In genomic region chr11:124656759-124657627, GRCh38 we compare ENCODE assay signal across 16 cellular contexts. TPM values are rescaled to one million over a fixed set of nuclear protein-coding genes. Genes with fewer than 3 reads are reported as not detected.
DNase-seq lines count a peak whose midpoint lies in the region; ATAC-seq, FAIRE-seq and TF ChIP-seq lines count a peak whose summit lies in the region.
"Had no signal": no experiment of that assay in that cellular context is flagged by ENCODE, and none has a peak within 500 bp of the region (broad histone marks: within the 10 kb centered on the region; RNA-seq: fewer than 3 reads in every experiment).

No MANE protein-coding gene starts in this region.

- peak overlapping the region; percentile 82 for H3K4me3 Mint-ChIP-seq in neural progenitor cell
- no peak overlapping the region for H3K4me3 Mint-ChIP-seq in activated CD4-positive, alpha-beta T cell treated with anti-CD3 and anti-CD28 coated beads, Interleukin-2, amount 10 ng/mL, durations not matched to agents 7 days and 5 days
- H3K4me3 Mint-ChIP-seq in activated CD8-positive, alpha-beta memory T cell treated with anti-CD3 and anti-CD28 coated beads, Interleukin-2, amount 10 ng/mL, durations not matched to agents 7 days and 5 days, result no peak overlapping the region
- H3K4me3 Mint-ChIP-seq: activated CD4-positive, alpha-beta memory T cell treated with anti-CD3 and anti-CD28 coated beads for 36 hours; activated naive CD4-positive, alpha-beta T cell treated with anti-CD3 and anti-CD28 coated beads for 36 hours; CD4-positive, CD25-positive, alpha-beta regulatory T cell; dendritic cell treated with granulocyte-macrophage colony-stimulating factor and Interleukin-4, amounts not matched to agents 40 ng/mL and 50 ng/mL, for 4 days had no signal

- CTCF ChIA-PET in activated CD4-positive, alpha-beta T cell treated with anti-CD3 and anti-CD28 coated beads, Interleukin-2, amount 10 ng/mL, durations not matched to agents 7 days and 5 days (lab: Charles Lee), result interaction anchor here (1.3 kb wide), 1 partner anchor 179 kb away, joined by 3 read pairs; no protein-coding TSS in a partner anchor
- CTCF ChIA-PET in activated CD8-positive, alpha-beta memory T cell treated with anti-CD3 and anti-CD28 coated beads, Interleukin-2, amount 10 ng/mL, durations not matched to agents 7 days and 5 days (lab: Charles Lee), result no interaction called here

- no peaks in the 10 kb centered on the region for H3K9me3 Mint-ChIP-seq in neural progenitor cell
- H3K9me3 Mint-ChIP-seq in activated CD4-positive, alpha-beta T cell treated with anti-CD3 and anti-CD28 coated beads, Interleukin-2, amount 10 ng/mL, durations not matched to agents 7 days and 5 days, result no peaks in the 10 kb centered on the region
- H3K9me3 Mint-ChIP-seq in activated CD8-positive, alpha-beta memory T cell treated with anti-CD3 and anti-CD28 coated beads, Interleukin-2, amount 10 ng/mL, durations not matched to agents 7 days and 5 days (ENCODE audit: low read depth), result no peaks in the 10 kb centered on the region
- H3K9me3 Mint-ChIP-seq: activated CD4-positive, alpha-beta memory T cell treated with anti-CD3 and anti-CD28 coated beads for 36 hours; activated naive CD4-positive, alpha-beta T cell treated with anti-CD3 and anti-CD28 coated beads for 36 hours; dendritic cell treated with granulocyte-macrophage colony-stimulating factor and Interleukin-4, amounts not matched to agents 40 ng/mL and 50 ng/mL, for 4 days had no signal

- H3K4me3 ChIP-seq in dorsolateral prefrontal cortex, result peak overlapping the region in 4 of 59 donors; percentile 5 to 22 (median 14)
- peak overlapping the region; percentile 21 for H3K4me3 ChIP-seq in neural progenitor cell
- H3K4me3 ChIP-seq: sigmoid colon had no signal

- POLR2A ChIA-PET in activated CD4-positive, alpha-beta T cell treated with anti-CD3 and anti-CD28 coated beads, Interleukin-2, amount 10 ng/mL, durations not matched to agents 7 days and 5 days (lab: Charles Lee), result interaction anchor here (0.6 kb wide), 1 partner anchor 34 kb away, joined by 3 read pairs; no protein-coding TSS in a partner anchor

- peak overlapping the region; percentile 76 for H2AFZ ChIP-seq in neural progenitor cell (replicated peaks)

- H3K36me3 ChIP-seq in neural progenitor cell, result no peaks in the 10 kb centered on the region

- peak overlapping the region; percentile 95 for H3K27ac Mint-ChIP-seq in neural progenitor cell
- no peak overlapping the region for H3K27ac Mint-ChIP-seq in activated CD4-positive, alpha-beta T cell treated with anti-CD3 and anti-CD28 coated beads, Interleukin-2, amount 10 ng/mL, durations not matched to agents 7 days and 5 days
- H3K27ac Mint-ChIP-seq in activated CD8-positive, alpha-beta memory T cell treated with anti-CD3 and anti-CD28 coated beads, Interleukin-2, amount 10 ng/mL, durations not matched to agents 7 days and 5 days, result no peak overlapping the region
- H3K27ac Mint-ChIP-seq: activated CD4-positive, alpha-beta memory T cell treated with anti-CD3 and anti-CD28 coated beads for 36 hours; activated naive CD4-positive, alpha-beta T cell treated with anti-CD3 and anti-CD28 coated beads for 36 hours; CD4-positive, CD25-positive, alpha-beta regulatory T cell; dendritic cell treated with granulocyte-macrophage colony-stimulating factor and Interleukin-4, amounts not matched to agents 40 ng/mL and 50 ng/mL, for 4 days had no signal

- TF ChIP-seq CTCF in dorsolateral prefrontal cortex (IDR thresholded peaks at IDR 0.05 in 54 of 56, conservative IDR thresholded peaks at IDR 0.05 in 2 of 56; ENCODE audit: low read depth in 1 of 56, partially characterized antibody in 56 of 56), result no peak
- TF ChIP-seq CTCF in neural progenitor cell (IDR thresholded peaks at IDR 0.05), result no peak

- peak; percentile 68 for DNase-seq in Daoy (ENCODE audit: low read depth)
- peak; percentile 67 for DNase-seq in NCI-H2227 (lab: John Stamatoyannopoulos, UW; ENCODE audit: unreplicated experiment)
- peak in 6 of 10 donors; percentile 23 to 78 (median 56) for DNase-seq in dorsolateral prefrontal cortex
- peak; percentile 66 for DNase-seq in neural progenitor cell (ENCODE audit: low spot score)
- no peak for DNase-seq in activated CD4-positive, alpha-beta T cell treated with anti-CD3 and anti-CD28 coated beads, Interleukin-2, amount 10 ng/mL, durations not matched to agents 7 days and 5 days
- DNase-seq in HTR-8/SVneo (ENCODE audit: insufficient read length, low spot score), result no peak
- no peak for DNase-seq in activated CD8-positive, alpha-beta memory T cell treated with anti-CD3 and anti-CD28 coated beads, Interleukin-2, amount 10 ng/mL, durations not matched to agents 7 days and 5 days
- no peak for DNase-seq in HCEC 1CT
- DNase-seq: activated CD4-positive, alpha-beta memory T cell treated with anti-CD3 and anti-CD28 coated beads for 36 hours; activated naive CD4-positive, alpha-beta T cell treated with anti-CD3 and anti-CD28 coated beads for 36 hours; CD4-positive, CD25-positive, alpha-beta regulatory T cell; sigmoid colon had no signal

- no peak for FAIRE-seq in HTR-8/SVneo (lab: Jason Lieb, UNC)
- FAIRE-seq: frontal cortex had no signal

- H3K27me3 ChIP-seq in dorsolateral prefrontal cortex (no peaks in the 10 kb centered on the region), neural progenitor cell (no peaks in the 10 kb centered on the region)
- H3K27me3 ChIP-seq: sigmoid colon had no signal

- H3K4me2 ChIP-seq in neural progenitor cell, result peak overlapping the region; percentile 71

- H3K9me3 ChIP-seq in neural progenitor cell (ENCODE audit: low read depth), result no peaks in the 10 kb centered on the region
- H3K9me3 ChIP-seq: sigmoid colon had no signal

- no peaks in the 10 kb centered on the region for H3K79me2 ChIP-seq in neural progenitor cell (ENCODE audit: low read depth)

- no peak overlapping the region for H3K9ac ChIP-seq in neural progenitor cell

- H3K27ac ChIP-seq in dorsolateral prefrontal cortex, result peak overlapping the region in 51 of 59 donors; percentile 0 to 86 (median 63)
- H3K27ac ChIP-seq in neural progenitor cell, result no peak overlapping the region
- H3K27ac ChIP-seq: sigmoid colon had no signal

- peaks cover 9% of the 10 kb centered on the region for H3K36me3 Mint-ChIP-seq in neural progenitor cell
- peaks cover 2% of the 10 kb centered on the region for H3K36me3 Mint-ChIP-seq in activated CD4-positive, alpha-beta T cell treated with anti-CD3 and anti-CD28 coated beads, Interleukin-2, amount 10 ng/mL, durations not matched to agents 7 days and 5 days (ENCODE audit: low read depth)
- no peaks in the 10 kb centered on the region for H3K36me3 Mint-ChIP-seq in activated CD8-positive, alpha-beta memory T cell treated with anti-CD3 and anti-CD28 coated beads, Interleukin-2, amount 10 ng/mL, durations not matched to agents 7 days and 5 days

- H3F3A ChIP-seq in neural progenitor cell (ENCODE audit: low read depth), result peaks cover 20% of the 10 kb centered on the region

- peaks cover 33% of the 10 kb centered on the region for H3K4me1 Mint-ChIP-seq in neural progenitor cell
- H3K4me1 Mint-ChIP-seq in activated CD4-positive, alpha-beta T cell treated with anti-CD3 and anti-CD28 coated beads, Interleukin-2, amount 10 ng/mL, durations not matched to agents 7 days and 5 days, result no peaks in the 10 kb centered on the region
- no peaks in the 10 kb centered on the region for H3K4me1 Mint-ChIP-seq in activated CD8-positive, alpha-beta memory T cell treated with anti-CD3 and anti-CD28 coated beads, Interleukin-2, amount 10 ng/mL, durations not matched to agents 7 days and 5 days
- H3K4me1 Mint-ChIP-seq: CD4-positive, CD25-positive, alpha-beta regulatory T cell had no signal

- no peaks in the 10 kb centered on the region for H4K20me1 ChIP-seq in neural progenitor cell (ENCODE audit: low read depth)

- ATAC-seq in activated CD8-positive, alpha-beta memory T cell treated with anti-CD3 and anti-CD28 coated beads, Interleukin-2, amount 10 ng/mL, durations not matched to agents 7 days and 5 days, result no peak

- no peaks in the 10 kb centered on the region for H3K27me3 Mint-ChIP-seq in neural progenitor cell (ENCODE audit: insufficient read depth, low read depth)
- H3K27me3 Mint-ChIP-seq in activated CD4-positive, alpha-beta T cell treated with anti-CD3 and anti-CD28 coated beads, Interleukin-2, amount 10 ng/mL, durations not matched to agents 7 days and 5 days, result no peaks in the 10 kb centered on the region
- H3K27me3 Mint-ChIP-seq in activated CD8-positive, alpha-beta memory T cell treated with anti-CD3 and anti-CD28 coated beads, Interleukin-2, amount 10 ng/mL, durations not matched to agents 7 days and 5 days, result no peaks in the 10 kb centered on the region
- H3K27me3 Mint-ChIP-seq: activated CD4-positive, alpha-beta memory T cell treated with anti-CD3 and anti-CD28 coated beads for 36 hours; CD4-positive, CD25-positive, alpha-beta regulatory T cell; dendritic cell treated with granulocyte-macrophage colony-stimulating factor and Interleukin-4, amounts not matched to agents 40 ng/mL and 50 ng/mL, for 4 days had no signal

- intact Hi-C loops in dorsolateral prefrontal cortex (cut with DNase I), result no loop called here

- H3K4me1 ChIP-seq in neural progenitor cell, result peaks cover 20% of the 10 kb centered on the region
- H3K4me1 ChIP-seq: sigmoid colon had no signal

RNA-seq across cellular contexts. Expression of gene SIAE, which starts 16.5 kb away (rescaled TPM):
- total RNA-seq in Daoy (2014; rRNA removed; shearing (Covaris generic)), result 3.7 and 4.1 TPM in 2 replicates
- total RNA-seq in dorsolateral prefrontal cortex (10 to 100 TPM; 23.8 to 62.3 (median 44.4) TPM), neural progenitor cell (ENCODE audit: low replicate concordance) (3.6 and 4.9 TPM in 2 replicates)
- 1 to 10 TPM; 6.5 to 7.5 TPM for total RNA-seq in activated CD4-positive, alpha-beta T cell treated with anti-CD3 and anti-CD28 coated beads, Interleukin-2, amount 10 ng/mL, durations not matched to agents 7 days and 5 days
- total RNA-seq in activated CD8-positive, alpha-beta memory T cell treated with anti-CD3 and anti-CD28 coated beads, Interleukin-2, amount 10 ng/mL, durations not matched to agents 7 days and 5 days, result 1 to 10 TPM; 3.8 to 4.1 TPM

RNA-seq across cellular contexts. Expression of gene SPA17, which starts 16.7 kb away (rescaled TPM):
- total RNA-seq in Daoy (2014; rRNA removed; shearing (Covaris generic)), result 30.5 and 50.9 TPM in 2 replicates
- total RNA-seq in dorsolateral prefrontal cortex (10 to 100 TPM in 6 of 120 experiments, 1 to 10 TPM in 114; 2.0 to 12.4 (median 6.5) TPM), neural progenitor cell (ENCODE audit: low replicate concordance) (53.3 and 67.2 TPM in 2 replicates)
- total RNA-seq in activated CD4-positive, alpha-beta T cell treated with anti-CD3 and anti-CD28 coated beads, Interleukin-2, amount 10 ng/mL, durations not matched to agents 7 days and 5 days, result 1 to 10 TPM; 1.1 to 1.8 TPM
- total RNA-seq in activated CD8-positive, alpha-beta memory T cell treated with anti-CD3 and anti-CD28 coated beads, Interleukin-2, amount 10 ng/mL, durations not matched to agents 7 days and 5 days, result 1 to 10 TPM; 2.4 to 2.9 TPM

RNA-seq across cellular contexts. Expression of gene TBRG1, which starts 34.3 kb away (rescaled TPM):
- total RNA-seq in Daoy (2014; rRNA removed; shearing (Covaris generic)), result 11.1 and 29.3 TPM in 2 replicates
- total RNA-seq in dorsolateral prefrontal cortex (100 to 1,000 TPM in 12 of 120 experiments, 10 to 100 TPM in 108; 47.5 to 107 (median 85.3) TPM), neural progenitor cell (ENCODE audit: low replicate concordance) (18.9 and 20.7 TPM in 2 replicates)
- 10 to 100 TPM; 39.6 to 47.4 TPM for total RNA-seq in activated CD4-positive, alpha-beta T cell treated with anti-CD3 and anti-CD28 coated beads, Interleukin-2, amount 10 ng/mL, durations not matched to agents 7 days and 5 days
- 10 to 100 TPM; 44.5 to 48.5 TPM for total RNA-seq in activated CD8-positive, alpha-beta memory T cell treated with anti-CD3 and anti-CD28 coated beads, Interleukin-2, amount 10 ng/mL, durations not matched to agents 7 days and 5 days

RNA-seq across cellular contexts. Expression of gene PANX3, which starts 45.8 kb away (rescaled TPM):
- not detected in 2 replicates for total RNA-seq in Daoy (2014; rRNA removed; shearing (Covaris generic))
- total RNA-seq in dorsolateral prefrontal cortex, result under 1 TPM in 4 of 120 experiments, not detected in 116; 0.25 to 0.75 (median 0.29) TPM
- total RNA-seq in neural progenitor cell (ENCODE audit: low replicate concordance), result not detected in 2 replicates
- total RNA-seq in activated CD4-positive, alpha-beta T cell treated with anti-CD3 and anti-CD28 coated beads, Interleukin-2, amount 10 ng/mL, durations not matched to agents 7 days and 5 days, result not detected
- not detected for total RNA-seq in activated CD8-positive, alpha-beta memory T cell treated with anti-CD3 and anti-CD28 coated beads, Interleukin-2, amount 10 ng/mL, durations not matched to agents 7 days and 5 days
- total RNA-seq: activated CD4-positive, alpha-beta memory T cell treated with anti-CD3 and anti-CD28 coated beads for 36 hours; activated naive CD4-positive, alpha-beta T cell treated with anti-CD3 and anti-CD28 coated beads for 36 hours; CD4-positive, CD25-positive, alpha-beta regulatory T cell; frontal cortex; sigmoid colon; T-helper 1 cell treated with Interleukin-12 subunit alpha and Interleukin-12 subunit beta and Interleukin-4 antibody, amounts not matched to agents 30 ng/mL and 1 ng/mL, for 36 hours; urinary bladder had no signal

Comparison
In these comparisons a context has a peak if more than half of its experiments do, and no peak if none do; other contexts are left out.
1. DNase-seq: peak in Daoy (single experiment), NCI-H2227 (single experiment), dorsolateral prefrontal cortex (6 of 10) and neural progenitor cell (single experiment); none in activated CD4-positive, alpha-beta T cell treated with anti-CD3 and anti-CD28 coated beads, Interleukin-2, amount 10 ng/mL, durations not matched to agents 7 days and 5 days (single experiment), HTR-8/SVneo (single experiment), activated CD8-positive, alpha-beta memory T cell treated with anti-CD3 and anti-CD28 coated beads, Interleukin-2, amount 10 ng/mL, durations not matched to agents 7 days and 5 days (single experiment) and HCEC 1CT (single experiment).